Comparison of ENCODE assay signal across 23 cellular contexts in genomic region chr10:86370006-86370585, GRCh38. TPM values are rescaled to one million over a fixed set of nuclear protein-coding genes. Genes with fewer than 3 reads are reported as not detected.
"Had no signal": no experiment of that assay in that cellular context is flagged by ENCODE, and none has a peak within 500 bp of the region (broad histone marks: within the 10 kb centered on the region; RNA-seq: fewer than 3 reads in every experiment).

No MANE protein-coding gene starts in this region.

- H3K27ac Mint-ChIP-seq: activated B cell treated with CpG ODN at 0.5 μM for 24 hours; activated naive CD4-positive, alpha-beta T cell treated with anti-CD3 and anti-CD28 coated beads, Interleukin-2, amount 50 U/mL, for 24 hours; brain; naive thymus-derived CD4-positive, alpha-beta T cell; stimulated activated naive CD8-positive, alpha-beta T cell treated with anti-CD3 and anti-CD28 coated beads, Interleukin-15, Interleukin-2, amounts not matched to agents 100 ng/mL and 50 ng/mL, for 24 hours had no signal

- H3K4me3 ChIP-seq: gastroesophageal sphincter, heart left ventricle, lower lobe of right lung, ovary, prostate gland, tibial nerve, uterus had no signal

- H3K4me1 ChIP-seq: prostate gland had no signal

- H3K9me3 Mint-ChIP-seq: activated B cell treated with CpG ODN at 0.5 μM for 24 hours; activated naive CD4-positive, alpha-beta T cell treated with anti-CD3 and anti-CD28 coated beads, Interleukin-2, amount 50 U/mL, for 24 hours; activated T-cell treated with anti-CD3 and anti-CD28 coated beads, Interleukin-2, amount 50 U/mL, for 4 hours; naive thymus-derived CD4-positive, alpha-beta T cell; stimulated activated naive CD8-positive, alpha-beta T cell treated with anti-CD3 and anti-CD28 coated beads, Interleukin-15, Interleukin-2, amounts not matched to agents 100 ng/mL and 50 ng/mL, for 24 hours; T-cell had no signal

- H3K4me3 Mint-ChIP-seq: activated B cell treated with CpG ODN at 0.5 μM for 24 hours; activated naive CD4-positive, alpha-beta T cell treated with anti-CD3 and anti-CD28 coated beads, Interleukin-2, amount 50 U/mL, for 24 hours; activated T-cell treated with anti-CD3 and anti-CD28 coated beads, Interleukin-2, amount 50 U/mL, for 4 hours; naive thymus-derived CD4-positive, alpha-beta T cell; stimulated activated naive CD8-positive, alpha-beta T cell treated with anti-CD3 and anti-CD28 coated beads, Interleukin-15, Interleukin-2, amounts not matched to agents 100 ng/mL and 50 ng/mL, for 24 hours; T-cell had no signal

- DNase-seq: activated B cell treated with CpG ODN at 0.5 μM for 24 hours; activated CD4-positive, alpha-beta T cell treated with anti-CD3 and anti-CD28 coated beads for 4 hours; activated CD4-positive, alpha-beta T cell treated with anti-CD3 and anti-CD28 coated beads, Interleukin-2, amount 50 U/mL, for 48 hours; activated CD8-positive, alpha-beta memory T cell treated with anti-CD3 and anti-CD28 coated beads, Interleukin-2, amount 50 U/mL, for 48 hours; activated T-cell treated with anti-CD3 and anti-CD28 coated beads, Interleukin-2, amount 50 U/mL, for 4 hours; anterior cingulate cortex; caudate nucleus; lower lobe of right lung; mesendoderm; naive thymus-derived CD4-positive, alpha-beta T cell; stimulated activated CD4-positive, alpha-beta T cell treated with anti-CD3 and anti-CD28 coated beads, Interleukin-1b, Interleukin-23, amount 100 ng/mL, for 48 hours; substantia nigra; T-cell; uterus had no signal

- H3K27ac ChIP-seq: gastroesophageal sphincter, heart left ventricle, lower lobe of right lung, ovary, prostate gland, tibial nerve, uterus had no signal

- H3K9me3 ChIP-seq: gastroesophageal sphincter, heart left ventricle, lower lobe of right lung, ovary, prostate gland, tibial nerve, uterus had no signal

- H3K27me3 ChIP-seq: ovary, uterus had no signal

- H3K36me3 ChIP-seq: gastroesophageal sphincter, heart left ventricle, lower lobe of right lung, ovary, prostate gland, tibial nerve, uterus had no signal

- ATAC-seq: activated T-cell treated with anti-CD3 and anti-CD28 coated beads, Interleukin-2, amount 50 U/mL, for 4 hours; gastroesophageal sphincter; heart left ventricle; lower lobe of right lung; naive thymus-derived CD4-positive, alpha-beta T cell; T-cell had no signal

- H3K36me3 Mint-ChIP-seq: activated naive CD4-positive, alpha-beta T cell treated with anti-CD3 and anti-CD28 coated beads, Interleukin-2, amount 50 U/mL, for 24 hours; brain; T-cell had no signal

RNA-seq across cellular contexts. Expression of gene GRID1, which starts 3.5 kb away (rescaled TPM):
- total RNA-seq: activated B cell treated with CpG ODN at 0.5 μM for 24 hours; activated CD8-positive, alpha-beta memory T cell treated with anti-CD3 and anti-CD28 coated beads for 36 hours; activated T-cell treated with anti-CD3 and anti-CD28 coated beads, Interleukin-2, amount 50 U/mL, for 4 hours; naive thymus-derived CD4-positive, alpha-beta T cell had no signal
- polyA plus RNA-seq: naive thymus-derived CD4-positive, alpha-beta T cell had no signal
